Comparison of ENCODE assay signal across 10 cellular contexts in genomic region chr12:45644521-45644920, GRCh38.
DNase-seq lines count a peak whose midpoint lies in the region; FAIRE-seq and TF ChIP-seq lines count a peak whose summit lies in the region.
"Had no signal": no experiment of that assay in that cellular context is flagged by ENCODE, and none has a peak within 500 bp of the region (broad histone marks: within the 10 kb centered on the region; RNA-seq: fewer than 3 reads in every experiment).

No MANE protein-coding gene starts in this region.

- H3K27ac ChIP-seq in H9 (ENCODE audit: insufficient read length, low read depth, low read length) (no peak overlapping the region), dorsolateral prefrontal cortex (no peak overlapping the region)

- H3K14ac ChIP-seq in H9 (ENCODE audit: insufficient read depth, low read length), result no peak overlapping the region

- H3K9me3 ChIP-seq in H9 (ENCODE audit: control insufficient read depth, low read depth, low read length), result no peaks in the 10 kb centered on the region

- H3K4ac ChIP-seq in H9 (ENCODE audit: low read depth, low read length), result no peak overlapping the region

- H2BK20ac ChIP-seq in H9 (ENCODE audit: low read depth, low read length, poor library complexity, severe bottlenecking), result no peak overlapping the region

- H4K8ac ChIP-seq in H9 (replicated peaks; ENCODE audit: insufficient read length, low read depth, low read length), result no peak overlapping the region

- no peak overlapping the region for H2BK120ac ChIP-seq in H9 (ENCODE audit: low read depth, low read length, poor library complexity, severe bottlenecking)

- no peak overlapping the region for H3K18ac ChIP-seq in H9 (ENCODE audit: insufficient read length, low read depth, low read length)

- no peaks in the 10 kb centered on the region; the same call in 1 of the 2 replicates for H3K4me1 ChIP-seq in H9 (ENCODE audit: insufficient read depth, low read length)

- no peaks in the 10 kb centered on the region for H3K27me3 ChIP-seq in H9 (ENCODE audit: insufficient read depth, low read length)
- H3K27me3 ChIP-seq in dorsolateral prefrontal cortex, result no peaks in the 10 kb centered on the region

- H3K56ac ChIP-seq in H9 (ENCODE audit: insufficient read length, low read depth, low read length), result no peak overlapping the region

- no peak overlapping the region for H2BK15ac ChIP-seq in H9 (ENCODE audit: low read depth, low read length)

- H3K4me2 ChIP-seq in H9 (ENCODE audit: insufficient read depth, insufficient read length, low read length), result no peak overlapping the region

- H3K36me3 Mint-ChIP-seq in H9 (ENCODE audit: insufficient read depth in 1 of 3, low read depth in 3 of 3), result no peaks in the 10 kb centered on the region

- no peaks in the 10 kb centered on the region for H4K20me1 ChIP-seq in H9 (ENCODE audit: control insufficient read depth, insufficient read depth, insufficient read length)

- H3K27ac Mint-ChIP-seq in H9, result peak overlapping the region in 2 of 3 experiments; percentile 47 to 64; a peak in 5 of 7 replicates

- no peaks in the 10 kb centered on the region for H3K23me2 ChIP-seq in H9 (ENCODE audit: insufficient read length, low read depth, low read length, poor library complexity, severe bottlenecking)

- H3K27me3 Mint-ChIP-seq in H9 (ENCODE audit: low read depth), result no peaks in the 10 kb centered on the region

- no peaks in the 10 kb centered on the region for H3K79me2 ChIP-seq in H9 (ENCODE audit: insufficient read depth, low read length)

- FAIRE-seq in GM12892 (lab: Jason Lieb, UNC), result no peak

- H3K4me3 Mint-ChIP-seq in H9, result peak overlapping the region in 1 of 2 experiments; percentile 7; a peak in 1 of 5 replicates

- H2BK12ac ChIP-seq in H9 (ENCODE audit: insufficient read length, low read depth, low read length), result no peak overlapping the region

- no peak overlapping the region for H3K4me3 ChIP-seq in dorsolateral prefrontal cortex

- H3K23ac ChIP-seq in H9 (ENCODE audit: insufficient read length, low read depth, low read length), result no peak overlapping the region

- no peaks in the 10 kb centered on the region for H3K9me3 Mint-ChIP-seq in H9

- intact Hi-C loops in dorsolateral prefrontal cortex (cut with DNase I), result no loop called here

- no peak overlapping the region for H3T11ph ChIP-seq in H9 (ENCODE audit: low read length)

- H3K9ac ChIP-seq in H9 (ENCODE audit: extremely low read depth, insufficient read length, low read length), result no peak overlapping the region

- WGBS in H9 (ENCODE audit: extremely low coverage, insufficient read length, low lambda C conversion rate), result no CpG with 5 or more reads among the region's 1 CpG

- peaks cover 17 to 22% of the 10 kb centered on the region in 2 experiments for H3K4me1 Mint-ChIP-seq in H9

- TF ChIP-seq CTCF in H9 (conservative IDR thresholded peaks at IDR 0.05) (no peak), dorsolateral prefrontal cortex (IDR thresholded peaks at IDR 0.05 in 54 of 56, conservative IDR thresholded peaks at IDR 0.05 in 2 of 56; ENCODE audit: low read depth in 1 of 56, partially characterized antibody in 56 of 56) (no peak)

- H4K91ac ChIP-seq in H9 (ENCODE audit: insufficient read length, low read depth, low read length), result no peak overlapping the region

- TF ChIP-seq POLR2A in GM12892 (IDR thresholded peaks at IDR 0.05; ENCODE audit: low read depth, low read length), result no peak

- H3K79me1 ChIP-seq in H9 (ENCODE audit: insufficient read depth, low read depth, low read length, poor library complexity, severe bottlenecking), result no peaks in the 10 kb centered on the region

- no peak overlapping the region for H4K5ac ChIP-seq in H9 (ENCODE audit: insufficient read length, low read depth, low read length)

- peak; percentile 89 to 90 for DNase-seq in AML-193 (lab: John Stamatoyannopoulos, UW)
- no peak for DNase-seq in H9
- DNase-seq in SKM-1 treated with dmso at 0.1 percent for 144 hours (lab: John Stamatoyannopoulos, UW; ENCODE audit: unreplicated experiment), result peak; percentile 67
- peak; percentile 7 for DNase-seq in glomerular visceral epithelial cell (ENCODE audit: extremely low spot score)
- DNase-seq in GM12892 (ENCODE audit: insufficient read length), result no peak
- no peak for DNase-seq in dorsolateral prefrontal cortex
- no peak for DNase-seq in NCI-H2227 (lab: John Stamatoyannopoulos, UW; ENCODE audit: unreplicated experiment)
- DNase-seq in inferior parietal cortex (ENCODE audit: extremely low spot score), result no peak
- DNase-seq: activated CD4-positive, CD25-positive, alpha-beta regulatory T cell; NCI-H1092 had no signal

- no peak overlapping the region for H2AFZ ChIP-seq in H9 (ENCODE audit: low read length)

- H2AK5ac ChIP-seq in H9 (ENCODE audit: insufficient read length, low read length), result no peak overlapping the region

- no peak overlapping the region for H2BK5ac ChIP-seq in H9 (ENCODE audit: insufficient read length, low read length)

Comparison
In these comparisons a context has a peak if more than half of its experiments do, and no peak if none do; other contexts are left out.
1. DNase-seq: peak in AML-193 (2 of 2), SKM-1 treated with dmso at 0.1 percent for 144 hours (single experiment) and glomerular visceral epithelial cell (single experiment); none in H9 (single experiment), GM12892 (single experiment), dorsolateral prefrontal cortex (0 of 10), NCI-H2227 (single experiment) and inferior parietal cortex (single experiment).